ENCODE assay signal across 16 cellular contexts in genomic region chr6:475341-475740, GRCh38.
DNase-seq lines count a peak whose midpoint lies in the region; ATAC-seq and TF ChIP-seq lines count a peak whose summit lies in the region.
"Had no signal": no experiment of that assay in that cellular context is flagged by ENCODE, and none has a peak within 500 bp of the region (broad histone marks: within the 10 kb centered on the region; RNA-seq: fewer than 3 reads in every experiment).

No MANE protein-coding gene starts in this region.

- peak; percentile 58 for DNase-seq in activated CD8-positive, alpha-beta memory T cell treated with anti-CD3 and anti-CD28 coated beads for 24 hours
- DNase-seq in activated CD8-positive, alpha-beta memory T cell treated with anti-CD3 and anti-CD28 coated beads, Interleukin-2, amount 50 U/mL, for 4 hours: no peak
- DNase-seq in MM.1S (no peak), neuronal stem cell (ENCODE audit: low spot score) (no peak), OCI-M1 (lab: John Stamatoyannopoulos, UW) (no peak), ureter (ENCODE audit: low spot score) (no peak)
- DNase-seq: Caco-2, H9, heart left ventricle, Karpas-422, NCI-H1694, NCI-H446 treated with DMSO at 0.1 percent for 48 hours, SJCRH30 had no signal

- peaks cover 2% of the 10 kb centered on the region for H3K36me3 Mint-ChIP-seq in activated naive CD8-positive, alpha-beta T cell

- H2AFZ ChIP-seq in MM.1S (ENCODE audit: low read length) (no peak overlapping the region), neuronal stem cell (ENCODE audit: low read length) (peak overlapping the region; percentile 57)

- H3K23ac ChIP-seq in neuronal stem cell (ENCODE audit: low read depth, low read length, poor library complexity): no peak overlapping the region

- no peaks in the 10 kb centered on the region for H3K27me3 Mint-ChIP-seq in activated naive CD8-positive, alpha-beta T cell

- no CpG with 5 or more reads among the region's 14 CpGs for WGBS in neuronal stem cell (ENCODE audit: extremely low coverage in 2 of 2, insufficient read length in 2 of 2, insufficient replicate concordance in 1 of 2), 2 donors

- peak overlapping the region; percentile 13 for H3K27ac Mint-ChIP-seq in activated naive CD8-positive, alpha-beta T cell
- H3K27ac Mint-ChIP-seq: H9 had no signal

- H3K9me3 ChIP-seq in MM.1S (replicated peaks; ENCODE audit: insufficient read depth, low read length) (no peaks in the 10 kb centered on the region), neuronal stem cell (replicated peaks in 1 of 2; ENCODE audit: control insufficient read depth in 2 of 2, insufficient read depth in 1 of 2, low read depth in 1 of 2, low read length in 2 of 2) (no peaks in the 10 kb centered on the region)
- H3K9me3 ChIP-seq: Caco-2, heart left ventricle, SJCRH30 had no signal

- H4K20me1 ChIP-seq in MM.1S (ENCODE audit: insufficient read depth, low read length): no peaks in the 10 kb centered on the region

- TF ChIP-seq CTCF in MM.1S (IDR thresholded peaks at IDR 0.05; ENCODE audit: low read length): no peak

- peak overlapping the region; percentile 54; the same call in 1 of the 2 replicates for H3K4me2 ChIP-seq in MM.1S (ENCODE audit: low read depth, low read length)
- H3K4me2 ChIP-seq in neuronal stem cell (ENCODE audit: insufficient read depth, low read length, poor library complexity, severe bottlenecking): no peak overlapping the region

- no peak overlapping the region for H2AK5ac ChIP-seq in neuronal stem cell (ENCODE audit: low read depth, low read length)

- no peak overlapping the region for H3K4ac ChIP-seq in neuronal stem cell (ENCODE audit: low read length)

- H3K18ac ChIP-seq in neuronal stem cell (ENCODE audit: low read length): no peak overlapping the region

- H2BK120ac ChIP-seq in neuronal stem cell (ENCODE audit: low read depth, low read length): no peak overlapping the region

- H3K14ac ChIP-seq in neuronal stem cell (ENCODE audit: low read length): no peak overlapping the region

- H3K4me3 ChIP-seq in MM.1S (ENCODE audit: low read length) (no peak overlapping the region), neuronal stem cell (ENCODE audit: low read length in 2 of 2) (peak overlapping the region in 1 of 2 donors; percentile 60)
- H3K4me3 ChIP-seq: heart left ventricle, SJCRH30 had no signal

- no peaks in the 10 kb centered on the region for H3K79me1 ChIP-seq in neuronal stem cell (ENCODE audit: low read depth, low read length)

- 0 out of 2 replicates have a peak, but pooled peaks cover 11% of the 10 kb centered on the region for H3K4me1 ChIP-seq in MM.1S (ENCODE audit: low read length)
- peaks cover 8 to 13% of the 10 kb centered on the region in 2 donors for H3K4me1 ChIP-seq in neuronal stem cell (ENCODE audit: control insufficient read depth in 2 of 2, insufficient read depth in 1 of 2, low read depth in 1 of 2, low read length in 2 of 2)
- H3K4me1 ChIP-seq: Caco-2, SJCRH30 had no signal

- no peak overlapping the region for H2BK5ac ChIP-seq in neuronal stem cell (ENCODE audit: low read length)

- H3K27me3 ChIP-seq in MM.1S (replicated peaks; ENCODE audit: insufficient read depth, low read length) (no peaks in the 10 kb centered on the region), neuronal stem cell (ENCODE audit: control insufficient read depth in 3 of 3, insufficient read depth in 3 of 3, low read depth in 1 of 3, low read length in 3 of 3) (no peaks in the 10 kb centered on the region)
- H3K27me3 ChIP-seq: heart left ventricle, SJCRH30 had no signal

- H3K4me1 Mint-ChIP-seq in activated naive CD8-positive, alpha-beta T cell (ENCODE audit: low read depth): peaks cover 65% of the 10 kb centered on the region

- no peaks in the 10 kb centered on the region for H3K9me3 Mint-ChIP-seq in activated naive CD8-positive, alpha-beta T cell (ENCODE audit: low read depth)
- H3K9me3 Mint-ChIP-seq: neural crest cell had no signal

- no peak for ATAC-seq in HG02678 (IDR thresholded peaks at IDR 0.05; ENCODE audit: unreplicated experiment)

- H3K79me2 ChIP-seq in MM.1S (ENCODE audit: low read length): no peaks in the 10 kb centered on the region

- no peak overlapping the region for H4K91ac ChIP-seq in neuronal stem cell (ENCODE audit: low read depth, low read length, poor library complexity)

- H3K9ac ChIP-seq in MM.1S (ENCODE audit: low read length) (no peak overlapping the region), neuronal stem cell (ENCODE audit: low read depth, low read length, poor library complexity) (no peak overlapping the region)

- no peak overlapping the region for H2BK15ac ChIP-seq in neuronal stem cell (ENCODE audit: low read length)

- no peaks in the 10 kb centered on the region for H3K9me2 ChIP-seq in MM.1S (replicated peaks; ENCODE audit: insufficient read depth, low read length)

- no peak overlapping the region for H2BK12ac ChIP-seq in neuronal stem cell (ENCODE audit: low read length)

- H4K8ac ChIP-seq in neuronal stem cell (ENCODE audit: low read depth, low read length): no peak overlapping the region

- H3K27ac ChIP-seq in MM.1S (ENCODE audit: low read length) (no peak overlapping the region), neuronal stem cell (replicated peaks; ENCODE audit: low read length) (no peak overlapping the region)
- H3K27ac ChIP-seq: heart left ventricle, SJCRH30 had no signal

- no peaks in the 10 kb centered on the region for H3K36me3 ChIP-seq in MM.1S (replicated peaks; ENCODE audit: insufficient read depth, low read length)
- no peaks in the 10 kb centered on the region for H3K36me3 ChIP-seq in neuronal stem cell (replicated peaks in 1 of 2; ENCODE audit: control insufficient read depth in 2 of 2, insufficient read depth in 2 of 2, low read length in 2 of 2)
- H3K36me3 ChIP-seq: heart left ventricle, SJCRH30 had no signal

- H3F3A ChIP-seq in MM.1S (ENCODE audit: insufficient read depth, low read length): no peaks in the 10 kb centered on the region

- H3K4me3 Mint-ChIP-seq in activated naive CD8-positive, alpha-beta T cell: peak overlapping the region; percentile 72
- H3K4me3 Mint-ChIP-seq: H9, neural crest cell had no signal
